In genomic region chr5:67405101-67405364, GRCh38 we compare ENCODE assay signal across 16 cellular contexts.
DNase-seq lines count a peak whose midpoint lies in the region; ATAC-seq, FAIRE-seq and TF ChIP-seq lines count a peak whose summit lies in the region.
"Had no signal": no experiment of that assay in that cellular context is flagged by ENCODE, and none has a peak within 500 bp of the region (broad histone marks: within the 10 kb centered on the region; RNA-seq: fewer than 3 reads in every experiment).

No MANE protein-coding gene starts in this region.

- 16% methylated on average over 3 of the region's 3 CpGs for WGBS in A549 (ENCODE audit: missing lambda C conversion rate)
- WGBS in IMR-90 (ENCODE audit: extremely low coverage in 2 of 2, insufficient read length in 1 of 2), 2 experiments, result no CpG with 5 or more reads among the region's 3 CpGs

- in situ Hi-C loops in IMR-90 (cut with MboI; ENCODE audit: low sequenced_read_pairs), result no loop called here
- in situ Hi-C loops in brain microvascular endothelial cell (cut with HindIII; ENCODE audit: low pct_ligation_motif_present, low sequenced_read_pairs), result no loop called here

- 0 out of 2 replicates have a peak, but pooled peaks cover 3% of the 10 kb centered on the region for H3K9me1 ChIP-seq in IMR-90 (ENCODE audit: insufficient read depth, low read length)

- H2AK5ac ChIP-seq in IMR-90 (ENCODE audit: low read depth, low read length), result no peak overlapping the region

- TF ChIP-seq RAD21 in A549 (conservative IDR thresholded peaks at IDR 0.05 in 1 of 2, IDR thresholded peaks at IDR 0.05 in 1 of 2) (no peak), IMR-90 (IDR thresholded peaks at IDR 0.05; ENCODE audit: low read length) (no peak), neural cell (conservative IDR thresholded peaks at IDR 0.05) (no peak)

- no peak for TF ChIP-seq EP300 in A549 (IDR thresholded peaks at IDR 0.05)
- peak; percentile 68 for TF ChIP-seq EP300 in neural cell (conservative IDR thresholded peaks at IDR 0.05; ENCODE audit: poor library complexity, severe bottlenecking)

- H4K8ac ChIP-seq in IMR-90 (ENCODE audit: low read depth in 2 of 2, low read length in 2 of 2), result peak overlapping the region in 1 of 2 experiments; percentile 24; a peak in 1 of 4 replicates

- H3K23ac ChIP-seq in IMR-90 (ENCODE audit: low read depth, low read length), result no peak overlapping the region

- H3K18ac ChIP-seq in IMR-90 (ENCODE audit: low read depth, low read length), result peak overlapping the region; percentile 8; the same call in 1 of the 2 replicates

- no peak overlapping the region; the same call in 1 of the 2 replicates for H2BK120ac ChIP-seq in IMR-90 (ENCODE audit: low read depth, low read length)

- dilution Hi-C loops in IMR-90 (cut with HindIII; ENCODE audit: low sequenced_read_pairs, unreplicated experiment), result no loop called here

- DNase-seq in A549 (ENCODE audit: low read depth in 1 of 2, low spot score in 1 of 2) (peak in 1 of 2 experiments; percentile 8), IMR-90 (no peak), brain microvascular endothelial cell (no peak), putamen (ENCODE audit: low spot score) (no peak), mesothelial cell of epicardium (ENCODE audit: low spot score in 2 of 2, unreplicated experiment in 2 of 2) (no peak), AG08396 (ENCODE audit: low spot score) (no peak)
- DNase-seq: AML-193, COR-L47, NCI-H1105 treated with DMSO at 0.1 percent for 48 hours, NCI-H187 treated with DMSO at 0.1 percent for 48 hours, NCI-H446, SJCRH30 had no signal

- H3K9me3 ChIP-seq in A549 (no peaks in the 10 kb centered on the region), IMR-90 (ENCODE audit: control insufficient read depth, insufficient read depth, low read length) (no peaks in the 10 kb centered on the region), neural cell (ENCODE audit: low read length) (no peaks in the 10 kb centered on the region)
- H3K9me3 ChIP-seq: SJCRH30 had no signal

- H4K91ac ChIP-seq in IMR-90 (ENCODE audit: insufficient read depth, low read depth, low read length), result no peak overlapping the region

- H3K4ac ChIP-seq in IMR-90 (ENCODE audit: low read depth, low read length), result peak overlapping the region; percentile 8; the same call in 1 of the 2 replicates

- H3K27me3 Mint-ChIP-seq in mesothelial cell of epicardium (ENCODE audit: low read depth), result no peaks in the 10 kb centered on the region

- no peaks in the 10 kb centered on the region for H3K79me1 ChIP-seq in IMR-90 (ENCODE audit: low read depth in 1 of 2, low read length in 2 of 2)

- H3K4me3 Mint-ChIP-seq in mesothelial cell of epicardium, result no peak overlapping the region
- H3K4me3 Mint-ChIP-seq: CD14-positive monocyte had no signal

- H3K27me3 ChIP-seq in IMR-90 (ENCODE audit: control insufficient read depth, insufficient read depth, low read length) (no peaks in the 10 kb centered on the region), brain microvascular endothelial cell (replicated peaks) (no peaks in the 10 kb centered on the region), neural cell (ENCODE audit: insufficient read depth, low read depth, low read length) (no peaks in the 10 kb centered on the region)
- H3K27me3 ChIP-seq: SJCRH30 had no signal

- H3K9me2 ChIP-seq in neural cell (ENCODE audit: insufficient read depth, low read length), result no peaks in the 10 kb centered on the region

- 0 out of 3 replicates have a peak overlapping the region, but pooled peaks have one; percentile 13 for H2BK15ac ChIP-seq in IMR-90 (ENCODE audit: low read depth, low read length)

- no peak; a peak in 1 of 6 replicates for ATAC-seq in A549
- no peak for ATAC-seq in IMR-90 (ENCODE audit: low read depth)

- BruUV-seq in IMR-90 (replicated peaks; lab: Mats Ljungman, UMichigan), result no TSS peak

- H3K36me3 Mint-ChIP-seq in mesothelial cell of epicardium, result no peaks in the 10 kb centered on the region
- H3K36me3 Mint-ChIP-seq: CD14-positive monocyte had no signal

- no peak for TF ChIP-seq CTCF in A549 (IDR thresholded peaks at IDR 0.05)
- TF ChIP-seq CTCF in IMR-90 (conservative IDR thresholded peaks at IDR 0.05; ENCODE audit: low read depth, low read length), result no peak
- no peak for TF ChIP-seq CTCF in brain microvascular endothelial cell (IDR thresholded peaks at IDR 0.05; ENCODE audit: low read depth, low read length, missing control alignments)
- TF ChIP-seq CTCF in neural cell (IDR thresholded peaks at IDR 0.05; ENCODE audit: poor library complexity, severe bottlenecking), result no peak
- no peak for TF ChIP-seq CTCF in mesothelial cell of epicardium (IDR thresholded peaks at IDR 0.05; ENCODE audit: unreplicated experiment)

- intact Hi-C loops in IMR-90 (cut with micrococcal nuclease), result no loop called here

- peaks cover 4% of the 10 kb centered on the region for H3K9me3 Mint-ChIP-seq in mesothelial cell of epicardium

- H3K14ac ChIP-seq in IMR-90 (replicated peaks; ENCODE audit: low read depth, low read length), result no peak overlapping the region; the same call in 1 of the 2 replicates

- H3K9ac ChIP-seq in IMR-90 (ENCODE audit: low read depth, low read length) (no peak overlapping the region), neural cell (ENCODE audit: low read length) (no peak overlapping the region)

- H3K27ac Mint-ChIP-seq in mesothelial cell of epicardium, result no peak overlapping the region
- H3K27ac Mint-ChIP-seq: CD14-positive monocyte had no signal

- H3K4me3 ChIP-seq in A549, result no peak overlapping the region
- H3K4me3 ChIP-seq in IMR-90 (ENCODE audit: insufficient read depth, low read depth, low read length), result no peak overlapping the region
- no peak overlapping the region for H3K4me3 ChIP-seq in brain microvascular endothelial cell (ENCODE audit: low read depth, low read length)
- H3K4me3 ChIP-seq in neural cell (ENCODE audit: low read length), result no peak overlapping the region
- H3K4me3 ChIP-seq: SJCRH30 had no signal

- TF ChIP-seq POLR2A in A549 (IDR thresholded peaks at IDR 0.05; ENCODE audit: low read length) (no peak), IMR-90 (IDR thresholded peaks at IDR 0.05; ENCODE audit: low read depth, low read length) (no peak)

- no peaks in the 10 kb centered on the region for H3F3A ChIP-seq in neural cell (ENCODE audit: insufficient read depth, low read length, poor library complexity, severe bottlenecking)

- H2AFZ ChIP-seq in IMR-90 (replicated peaks; ENCODE audit: low read length, poor library complexity) (no peak overlapping the region), neural cell (ENCODE audit: low read depth, low read length) (no peak overlapping the region)

- peak overlapping the region; percentile 21; the same call in 1 of the 2 replicates for H2BK20ac ChIP-seq in IMR-90 (ENCODE audit: low read depth, low read length)

- no peak overlapping the region for H3K56ac ChIP-seq in IMR-90 (ENCODE audit: extremely low read depth, insufficient read depth, low read length)

- H4K20me1 ChIP-seq in IMR-90 (ENCODE audit: insufficient read depth, low read length), result no peaks in the 10 kb centered on the region
- no peaks in the 10 kb centered on the region for H4K20me1 ChIP-seq in neural cell (ENCODE audit: insufficient read depth)

- no peaks in the 10 kb centered on the region for H3K79me2 ChIP-seq in neural cell (replicated peaks; ENCODE audit: insufficient read depth, low read length)

- FAIRE-seq in A549 (lab: Jason Lieb, UNC), result no peak
- FAIRE-seq: H1 had no signal

- POLR2A ChIA-PET in A549 (lab: Yijun Ruan, JAX), result no interaction called here
- POLR2A ChIA-PET in IMR-90 (lab: Charles Lee; ENCODE audit: unreplicated experiment), result no interaction called here

- no peak overlapping the region for H4K5ac ChIP-seq in IMR-90 (ENCODE audit: low read depth, low read length)

- CTCF ChIA-PET in A549 (lab: Yijun Ruan, JAX), result interaction anchor here (1.0 kb wide), 1 partner anchor 133 kb away, joined by 3 read pairs; no protein-coding TSS in a partner anchor
- CTCF ChIA-PET in IMR-90 (lab: Yijun Ruan, JAX), result no interaction called here

- peaks cover 9% of the 10 kb centered on the region for H3K4me1 Mint-ChIP-seq in mesothelial cell of epicardium

- H3K4me1 ChIP-seq in A549 (peaks cover 36% of the 10 kb centered on the region), IMR-90 (ENCODE audit: control insufficient read depth, insufficient read depth, low read length) (no peaks in the 10 kb centered on the region; the same call in 1 of the 2 replicates)
- H3K4me1 ChIP-seq: SJCRH30 had no signal

- peak overlapping the region; percentile 38 for H2BK5ac ChIP-seq in IMR-90 (ENCODE audit: low read depth, low read length, poor library complexity, severe bottlenecking)

- H3K27ac ChIP-seq in A549 (peak overlapping the region; percentile 81 to 83), IMR-90 (ENCODE audit: insufficient read depth, low read length) (no peak overlapping the region), brain microvascular endothelial cell (peak overlapping the region; percentile 43), neural cell (ENCODE audit: low read length) (no peak overlapping the region)
- H3K27ac ChIP-seq: RWPE1, SJCRH30 had no signal

- peak overlapping the region; percentile 72 for H3K4me2 ChIP-seq in A549
- no peak overlapping the region for H3K4me2 ChIP-seq in IMR-90 (ENCODE audit: low read depth, low read length)
- no peak overlapping the region for H3K4me2 ChIP-seq in neural cell (ENCODE audit: low read length)

- H2AK9ac ChIP-seq in IMR-90 (replicated peaks; ENCODE audit: low read depth, low read length, poor library complexity), result no peak overlapping the region

- H3K36me3 ChIP-seq in IMR-90 (ENCODE audit: control insufficient read depth, insufficient read depth, low read length) (no peaks in the 10 kb centered on the region), brain microvascular endothelial cell (replicated peaks) (no peaks in the 10 kb centered on the region), neural cell (ENCODE audit: insufficient read depth, low read length) (no peaks in the 10 kb centered on the region)
- H3K36me3 ChIP-seq: SJCRH30 had no signal

TF ChIP-seq in IMR-90, 13 proteins besides CTCF, POLR2A, EP300 and RAD21 (continues in another document):
- TF ChIP-seq CHD1 (IDR thresholded peaks at IDR 0.05; ENCODE audit: low read depth, low read length) (no peak), RFX5 (IDR thresholded peaks at IDR 0.05; ENCODE audit: low read depth, low read length) (no peak), SMC3 (IDR thresholded peaks at IDR 0.05; ENCODE audit: low read depth, low read length) (no peak), MAZ (IDR thresholded peaks at IDR 0.05; ENCODE audit: borderline replicate concordance, low read depth, low read length) (no peak), MAFK (IDR thresholded peaks at IDR 0.05; ENCODE audit: low read depth, low read length) (no peak), RCOR1 (IDR thresholded peaks at IDR 0.05; ENCODE audit: insufficient replicate concordance, low read length) (no peak)

TF ChIP-seq in neural cell, 6 proteins besides CTCF, POLR2A, EP300 and RAD21 (continues in another document):
- TF ChIP-seq MXI1 (conservative IDR thresholded peaks at IDR 0.05; ENCODE audit: poor library complexity, severe bottlenecking) (no peak), EZH2 (IDR thresholded peaks at IDR 0.05; ENCODE audit: borderline replicate concordance, insufficient read depth, low read length, poor library complexity, severe bottlenecking) (no peak)

Comparison
In these comparisons a context has a peak if more than half of its experiments do, and no peak if none do; other contexts are left out.
1. H3K27ac ChIP-seq: peak in A549 (2 of 2) and brain microvascular endothelial cell (single experiment); none in IMR-90 (single experiment) and neural cell (single experiment).